In the genomic region with DNA sequence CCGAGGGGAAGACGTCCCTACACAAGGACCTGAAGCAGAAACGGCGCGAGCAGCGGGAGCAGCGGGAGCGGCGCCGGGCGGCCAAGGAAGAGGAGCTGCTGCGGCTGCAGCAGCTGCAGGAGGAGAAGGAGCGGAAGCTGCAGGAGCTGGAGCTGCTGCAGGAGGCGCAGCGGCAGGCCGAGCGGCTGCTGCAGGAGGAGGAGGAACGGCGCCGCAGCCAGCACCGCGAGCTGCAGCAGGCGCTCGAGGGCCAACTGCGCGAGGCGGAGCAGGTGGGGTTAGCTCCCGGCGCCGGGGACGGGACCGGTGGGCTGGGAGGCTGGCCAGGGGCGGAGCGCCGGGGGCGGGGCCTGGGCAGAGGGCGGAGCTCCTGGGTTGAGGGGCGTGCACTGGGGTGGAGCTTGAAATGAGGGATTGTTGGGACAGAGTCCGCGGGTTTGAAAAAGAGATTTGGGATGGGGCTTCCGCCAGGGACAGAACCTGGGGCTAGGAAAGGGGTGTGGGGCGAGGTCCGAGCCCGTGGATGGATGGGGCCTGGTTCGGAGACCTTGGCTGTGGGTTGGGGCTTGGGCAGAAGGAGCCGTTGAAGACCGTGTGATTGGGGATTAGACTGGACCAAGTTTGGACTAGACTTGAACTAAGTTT, we compare ENCODE assay signal across 1 cellular context.
TF ChIP-seq lines count a peak whose summit lies in the region.

No MANE protein-coding gene starts in this region.

TF ChIP-seq in K562, 482 proteins besides CTCF, POLR2A, EP300 and RAD21 (continued from another document):
- TF ChIP-seq, protein P1, sequence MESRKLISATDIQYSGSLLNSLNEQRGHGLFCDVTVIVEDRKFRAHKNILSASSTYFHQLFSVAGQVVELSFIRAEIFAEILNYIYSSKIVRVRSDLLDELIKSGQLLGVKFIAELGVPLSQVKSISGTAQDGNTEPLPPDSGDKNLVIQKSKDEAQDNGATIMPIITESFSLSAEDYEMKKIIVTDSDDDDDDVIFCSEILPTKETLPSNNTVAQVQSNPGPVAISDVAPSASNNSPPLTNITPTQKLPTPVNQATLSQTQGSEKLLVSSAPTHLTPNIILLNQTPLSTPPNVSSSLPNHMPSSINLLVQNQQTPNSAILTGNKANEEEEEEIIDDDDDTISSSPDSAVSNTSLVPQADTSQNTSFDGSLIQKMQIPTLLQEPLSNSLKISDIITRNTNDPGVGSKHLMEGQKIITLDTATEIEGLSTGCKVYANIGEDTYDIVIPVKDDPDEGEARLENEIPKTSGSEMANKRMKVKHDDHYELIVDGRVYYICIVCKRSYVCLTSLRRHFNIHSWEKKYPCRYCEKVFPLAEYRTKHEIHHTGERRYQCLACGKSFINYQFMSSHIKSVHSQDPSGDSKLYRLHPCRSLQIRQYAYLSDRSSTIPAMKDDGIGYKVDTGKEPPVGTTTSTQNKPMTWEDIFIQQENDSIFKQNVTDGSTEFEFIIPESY (CRISPR knock-in tag; IDR thresholded peaks at IDR 0.05), result peak; percentile 90; the same call in 1 of the 2 replicates
- no peak for TF ChIP-seq PTTG1 (tag; IDR thresholded peaks at IDR 0.05; ENCODE audit: low read depth)
- TF ChIP-seq CBFB (CRISPR knock-in tag; IDR thresholded peaks at IDR 0.05), result no peak
- TF ChIP-seq POLR2AphosphoS2 (IDR thresholded peaks at IDR 0.05; ENCODE audit: low read length), result no peak
